22 cellular contexts compared by ENCODE assay signal in the genomic region with DNA sequence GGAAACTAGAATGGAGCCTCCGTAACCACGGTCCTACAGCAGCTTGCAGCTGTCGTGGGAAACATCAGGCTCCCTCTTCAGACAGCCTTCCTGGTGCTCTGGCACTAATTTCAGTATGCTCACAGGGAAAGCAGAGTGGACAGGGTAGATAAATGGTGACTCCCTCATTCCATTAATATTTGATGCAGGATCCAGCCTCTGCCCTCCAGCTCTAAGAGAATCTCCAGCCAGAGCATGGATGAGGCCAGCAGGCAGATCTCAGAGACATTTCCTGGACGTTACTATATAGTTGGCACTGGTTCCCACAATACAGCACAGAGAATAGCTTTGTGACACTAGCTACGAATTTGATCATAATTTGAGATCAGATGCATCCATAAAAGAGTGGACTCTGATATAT.
A peak's percentile ranks its signal among the peaks of the same experiment; 100 is the strongest.
DNase-seq lines count a peak whose midpoint lies in the region; ATAC-seq, FAIRE-seq and TF ChIP-seq lines count a peak whose summit lies in the region.
"Had no signal": no experiment of that assay in that cellular context is flagged by ENCODE, and none has a peak within 500 bp of the region (broad histone marks: within the 10 kb centered on the region; RNA-seq: fewer than 3 reads in every experiment).

No MANE protein-coding gene starts in this region.

- no peaks in the 10 kb centered on the region for H3F3A ChIP-seq in GM23248 (ENCODE audit: insufficient read depth)

- POLR2A ChIA-PET in K562 (lab: Yijun Ruan, JAX): interaction anchor here (1.0 to 7.3 kb wide), 4 partner anchors 9 to 35 kb away, joined by 3 to 52 read pairs (median 6); no protein-coding TSS in a partner anchor

- H3K36me3 ChIP-seq in GM23248 (ENCODE audit: low read depth) (no peaks in the 10 kb centered on the region), K562 (ENCODE audit: control insufficient read depth, insufficient read depth, low read length) (no peaks in the 10 kb centered on the region), MG63 (no peaks in the 10 kb centered on the region)
- H3K36me3 ChIP-seq: HAP-1 had no signal

- H3K9me1 ChIP-seq in K562 (ENCODE audit: control insufficient read depth, insufficient read depth, low read length): no peaks in the 10 kb centered on the region

- in situ Hi-C loops in GM23248 (cut with MboI): loop anchor here (10.0 to 25.0 kb wide), 2 partner anchors 212 to 669 kb away; no protein-coding TSS in a partner anchor
- in situ Hi-C loops in K562 (cut with MboI): no loop called here

- H3K4me2 ChIP-seq in GM23248 (ENCODE audit: unreplicated experiment): no peak overlapping the region
- no peak overlapping the region for H3K4me2 ChIP-seq in K562 (ENCODE audit: insufficient read depth, low read length)
- H3K4me2 ChIP-seq: A549, GM23338 had no signal

- H2AFZ ChIP-seq in GM23248 (no peak overlapping the region), K562 (ENCODE audit: low read depth, low read length) (no peak overlapping the region)
- H2AFZ ChIP-seq: GM23338 had no signal

- TF ChIP-seq CTCF in K562 (IDR thresholded peaks at IDR 0.05 in 2 of 3, conservative IDR thresholded peaks at IDR 0.05 in 1 of 3; ENCODE audit: insufficient read depth in 2 of 3, low read depth in 1 of 3, low read length in 3 of 3): no peak

- TF ChIP-seq POLR2A in K562 (conservative IDR thresholded peaks at IDR 0.05): no peak

- DNase-seq in GM23248 (peak; percentile 18), NCI-H226 (peak; percentile 69), K562 (ENCODE audit: extremely low read depth in 1 of 4, low spot score in 3 of 4) (no peak), NCI-H524 treated with DMSO at 0.1 percent for 48 hours (lab: John Stamatoyannopoulos, UW) (no peak), D341Med (ENCODE audit: low spot score) (no peak), MG63 (no peak)
- DNase-seq: 8988T; ACHN; AML-193; C1 segment of cervical spinal cord; Calu3; CD4-positive, alpha-beta memory T cell; COR-L47; DMS153; DND-41; HFFc6 had no signal

- intact Hi-C loops in K562 (cut with micrococcal nuclease): no loop called here

- 59% methylated on average over 5 of the region's 5 CpGs for WGBS in GM23248 (ENCODE audit: low coverage in 1 of 2, low lambda C conversion rate in 2 of 2, missing lambda C conversion rate in 2 of 2), 2 experiments
- WGBS in K562 (ENCODE audit: insufficient coverage, low coverage, missing lambda C conversion rate): 53% methylated on average over 5 of the region's 5 CpGs

- H3K27me3 ChIP-seq in GM23248 (replicated peaks; ENCODE audit: insufficient read depth) (peaks cover 6% of the 10 kb centered on the region; the same call in 1 of the 2 replicates), K562 (ENCODE audit: control insufficient read depth in 2 of 2, insufficient read depth in 2 of 2, low read length in 2 of 2) (no peaks in the 10 kb centered on the region), MG63 (no peaks in the 10 kb centered on the region)

- H3K79me2 ChIP-seq in GM23248 (ENCODE audit: insufficient read depth) (no peaks in the 10 kb centered on the region), K562 (ENCODE audit: control insufficient read depth, insufficient read depth, low read length) (peaks cover 41% of the 10 kb centered on the region)

- ATAC-seq in K562: no peak
- ATAC-seq in HG03139 (IDR thresholded peaks at IDR 0.05; ENCODE audit: unreplicated experiment): no peak
- ATAC-seq: A549, GM23338 had no signal

- no peak for TF ChIP-seq EP300 in K562 (IDR thresholded peaks at IDR 0.05; ENCODE audit: low read length)

- no peak overlapping the region for H3K9ac ChIP-seq in GM23248
- no peak overlapping the region for H3K9ac ChIP-seq in K562 (ENCODE audit: insufficient read depth in 1 of 2, low read depth in 2 of 2, low read length in 2 of 2)

- H3K4me1 ChIP-seq in GM23248 (ENCODE audit: insufficient read depth) (no peaks in the 10 kb centered on the region), K562 (replicated peaks in 1 of 2; ENCODE audit: control insufficient read depth in 2 of 2, insufficient read depth in 2 of 2, low read length in 2 of 2) (peaks cover 8 to 9% of the 10 kb centered on the region in 2 experiments; a peak in 4 of 5 replicates)
- H3K4me1 ChIP-seq: A549, HAP-1 had no signal

- no peaks in the 10 kb centered on the region for H3K9me2 ChIP-seq in GM23248 (ENCODE audit: insufficient read depth)

- H4K20me1 ChIP-seq in GM23248 (ENCODE audit: insufficient read depth) (no peaks in the 10 kb centered on the region), K562 (replicated peaks; ENCODE audit: control insufficient read depth, insufficient read depth, low read length) (peaks cover 9% of the 10 kb centered on the region; the same call in 1 of the 2 replicates)

- H3K27ac ChIP-seq in GM23248: no peak overlapping the region
- H3K27ac ChIP-seq in K562 (ENCODE audit: extremely low read depth, low read depth, low read length): no peak overlapping the region
- H3K27ac ChIP-seq: A549 had no signal

- TF ChIP-seq RAD21 in K562 (CRISPR knock-in tag; conservative IDR thresholded peaks at IDR 0.05 in 1 of 2, IDR thresholded peaks at IDR 0.05 in 1 of 2): no peak

- H3K9me3 ChIP-seq in GM23248 (ENCODE audit: low read depth) (no peaks in the 10 kb centered on the region), K562 (replicated peaks; ENCODE audit: control insufficient read depth, insufficient read depth, low read depth, low read length) (no peaks in the 10 kb centered on the region), MG63 (peaks cover 3% of the 10 kb centered on the region; the same call in 1 of the 2 replicates)
- H3K9me3 ChIP-seq: A549, HAP-1 had no signal

- no peak for FAIRE-seq in K562 (lab: Jason Lieb, UNC)
- FAIRE-seq: A549, GM12892, GM19239 had no signal

- BruUV-seq in K562 (replicated peaks; lab: Mats Ljungman, UMichigan): no TSS peak

- no peak overlapping the region for H3K4me3 ChIP-seq in GM23248
- no peak overlapping the region for H3K4me3 ChIP-seq in K562
- no peak overlapping the region for H3K4me3 ChIP-seq in MG63
- H3K4me3 ChIP-seq: A549, GM23338, HAP-1 had no signal

- CTCF ChIA-PET in K562 (lab: Yijun Ruan, JAX; ENCODE audit: low intra/inter-chr PET ratio): interaction anchor here (0.6 kb wide), 1 partner anchor 668 kb away, joined by 3 read pairs; no protein-coding TSS in a partner anchor

TF ChIP-seq in K562, 482 proteins besides CTCF, POLR2A, EP300 and RAD21:
- TF ChIP-seq ZNF764 (CRISPR knock-in tag; IDR thresholded peaks at IDR 0.05; ENCODE audit: low read depth) (no peak), ZNF644 (tag; IDR thresholded peaks at IDR 0.05; ENCODE audit: low read depth) (no peak), ZNF408 (CRISPR knock-in tag; IDR thresholded peaks at IDR 0.05; ENCODE audit: low read depth) (no peak)
- TF ChIP-seq, protein P1, sequence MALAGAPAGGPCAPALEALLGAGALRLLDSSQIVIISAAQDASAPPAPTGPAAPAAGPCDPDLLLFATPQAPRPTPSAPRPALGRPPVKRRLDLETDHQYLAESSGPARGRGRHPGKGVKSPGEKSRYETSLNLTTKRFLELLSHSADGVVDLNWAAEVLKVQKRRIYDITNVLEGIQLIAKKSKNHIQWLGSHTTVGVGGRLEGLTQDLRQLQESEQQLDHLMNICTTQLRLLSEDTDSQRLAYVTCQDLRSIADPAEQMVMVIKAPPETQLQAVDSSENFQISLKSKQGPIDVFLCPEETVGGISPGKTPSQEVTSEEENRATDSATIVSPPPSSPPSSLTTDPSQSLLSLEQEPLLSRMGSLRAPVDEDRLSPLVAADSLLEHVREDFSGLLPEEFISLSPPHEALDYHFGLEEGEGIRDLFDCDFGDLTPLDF (CRISPR knock-in tag; IDR thresholded peaks at IDR 0.05): 0 out of 2 replicates have a peak, but pooled peaks have one; percentile 48

Comparison
In these comparisons a context has a peak if more than half of its experiments do, and no peak if none do; other contexts are left out.
1. DNase-seq: peak in GM23248 (single experiment) and NCI-H226 (single experiment); none in K562 (0 of 4), NCI-H524 treated with DMSO at 0.1 percent for 48 hours (single experiment), D341Med (single experiment) and MG63 (single experiment).